Comparison of ENCODE assay signal across 8 cellular contexts in the genomic region with DNA sequence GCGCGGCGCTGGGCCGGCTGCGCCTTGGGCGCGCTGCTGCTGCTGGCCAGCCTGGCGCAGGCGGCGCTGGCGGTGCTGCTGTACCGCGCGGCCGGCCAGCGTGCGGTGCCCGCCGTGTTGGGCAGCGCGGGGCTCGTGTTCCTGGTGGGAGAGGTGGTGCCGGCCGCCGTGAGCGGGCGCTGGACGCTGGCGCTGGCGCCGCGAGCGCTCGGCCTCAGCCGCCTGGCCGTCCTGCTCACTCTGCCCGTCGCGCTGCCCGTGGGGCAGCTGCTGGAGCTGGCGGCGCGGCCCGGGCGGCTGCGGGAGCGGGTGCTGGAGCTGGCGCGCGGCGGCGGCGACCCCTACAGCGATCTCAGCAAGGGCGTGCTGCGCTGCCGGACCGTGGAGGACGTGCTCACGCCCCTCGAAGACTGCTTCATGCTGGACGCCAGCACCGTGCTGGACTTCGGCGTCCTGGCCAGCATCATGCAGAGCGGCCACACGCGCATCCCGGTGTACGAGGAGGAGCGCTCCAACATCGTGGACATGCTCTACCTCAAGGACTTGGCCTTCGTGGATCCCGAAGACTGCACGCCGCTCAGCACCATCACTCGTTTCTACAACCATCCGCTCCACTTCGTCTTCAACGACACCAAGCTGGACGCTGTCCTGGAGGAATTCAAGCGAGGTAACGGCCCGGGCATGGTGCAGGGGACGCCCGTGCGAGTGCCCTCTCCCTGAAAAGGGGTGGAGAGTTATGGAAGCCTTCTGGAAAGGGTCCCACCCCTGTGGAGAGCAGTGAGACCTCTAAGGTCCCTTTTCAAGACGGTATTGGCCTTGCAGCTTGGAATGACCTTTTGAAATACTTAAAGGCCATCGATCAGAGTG. TPM values are rescaled to one million over a fixed set of nuclear protein-coding genes. Genes with fewer than 3 reads are reported as not detected.
DNase-seq lines count a peak whose midpoint lies in the region; ATAC-seq and TF ChIP-seq lines count a peak whose summit lies in the region.

No MANE protein-coding gene starts in this region.

- H3K9me3 ChIP-seq in CD4-positive, alpha-beta memory T cell (ENCODE audit: control insufficient read depth in 1 of 2, low read length in 2 of 2): no peaks in the 10 kb centered on the region
- no peaks in the 10 kb centered on the region for H3K9me3 ChIP-seq in sigmoid colon

- H3K27ac Mint-ChIP-seq in CD4-positive, alpha-beta memory T cell: peak overlapping the region in 5 of 7 donors; percentile 19 to 84 (median 48)
- H3K27ac Mint-ChIP-seq in T-cell: peak overlapping the region; percentile 71 to 78

- H3K36me3 ChIP-seq in CD4-positive, alpha-beta memory T cell (ENCODE audit: insufficient read depth, low read length): peaks cover 9% of the 10 kb centered on the region
- H3K36me3 ChIP-seq in sigmoid colon: no peaks in the 10 kb centered on the region

- TF ChIP-seq CTCF in fibroblast of villous mesenchyme (IDR thresholded peaks at IDR 0.05; ENCODE audit: insufficient read depth, low read depth, low read length) (no peak), sigmoid colon (IDR thresholded peaks at IDR 0.05) (no peak)

- H3K4me3 Mint-ChIP-seq in CD4-positive, alpha-beta memory T cell: peak overlapping the region; percentile 80 to 92 (median 87)
- peak overlapping the region; percentile 84 to 86 (median 85) for H3K4me3 Mint-ChIP-seq in T-cell

- TF ChIP-seq POLR2A in sigmoid colon (IDR thresholded peaks at IDR 0.05): no peak

- POLR2A ChIA-PET in CD4-positive, alpha-beta memory T cell (lab: Charles Lee; ENCODE audit: partially characterized antibody): interaction anchor here (0.8 to 7.6 kb wide), 28 partner anchors 9 to 672 kb away, joined by 3 to 104 read pairs (median 6); a partner anchor contains a TSS
- POLR2A ChIA-PET in T-cell (lab: Charles Lee): interaction anchor here in 1 of 2 donors (0.5 kb wide), 1 partner anchor 43 kb away, joined by 5 read pairs; no protein-coding TSS in a partner anchor

- CTCF ChIA-PET in CD4-positive, alpha-beta memory T cell (lab: Charles Lee; ENCODE audit: partially characterized antibody): interaction anchor here (0.7 to 6.8 kb wide), 15 partner anchors 10 to 142 kb away, joined by 3 to 32 read pairs (median 5); a partner anchor contains a TSS
- CTCF ChIA-PET in T-cell (lab: Charles Lee): interaction anchor here (0.6 to 2.2 kb wide), 6 partner anchors 41 to 146 kb away, joined by 3 to 6 read pairs (median 4); a partner anchor contains a TSS

- no peak for DNase-seq in CD4-positive, alpha-beta memory T cell
- DNase-seq in T-cell (no peak), fibroblast of villous mesenchyme (ENCODE audit: low read depth) (peak; percentile 26), sigmoid colon (no peak), NCI-H187 (lab: John Stamatoyannopoulos, UW) (no peak), middle frontal gyrus (ENCODE audit: extremely low spot score, low spot score) (no peak)
- no peak for DNase-seq in effector CD4-positive, alpha-beta T cell

- H3K27me3 Mint-ChIP-seq in CD4-positive, alpha-beta memory T cell: no peaks in the 10 kb centered on the region
- H3K27me3 Mint-ChIP-seq in T-cell: no peaks in the 10 kb centered on the region

- ATAC-seq in GM21825 (IDR thresholded peaks at IDR 0.05; ENCODE audit: unreplicated experiment) (peak; percentile 2), T-cell (replicated peaks in 1 of 4) (no peak)

- 1 to 5% methylated on average over 89 of the region's 89 CpGs for WGBS in sigmoid colon, 2 donors

- H3K27ac ChIP-seq in CD4-positive, alpha-beta memory T cell (ENCODE audit: low read depth, low read length): peak overlapping the region; percentile 27
- peak overlapping the region; percentile 44 to 96 (median 90) for H3K27ac ChIP-seq in sigmoid colon

- H3K4me1 ChIP-seq in CD4-positive, alpha-beta memory T cell (ENCODE audit: insufficient read depth, low read length): peaks cover 61% of the 10 kb centered on the region
- peaks cover 0 to 58% (median 49%) of the 10 kb centered on the region in 4 donors for H3K4me1 ChIP-seq in sigmoid colon

- H3K36me3 Mint-ChIP-seq in CD4-positive, alpha-beta memory T cell: peaks cover 7 to 37% of the 10 kb centered on the region in 2 donors
- peaks cover 14% of the 10 kb centered on the region for H3K36me3 Mint-ChIP-seq in T-cell

- H3K4me1 Mint-ChIP-seq in CD4-positive, alpha-beta memory T cell: peaks cover 53 to 73% (median 63%) of the 10 kb centered on the region in 4 donors
- peaks cover 63 to 70% (median 67%) of the 10 kb centered on the region in 3 donors for H3K4me1 Mint-ChIP-seq in T-cell

- H3K27me3 ChIP-seq in CD4-positive, alpha-beta memory T cell (ENCODE audit: insufficient read depth, low read length): no peaks in the 10 kb centered on the region
- H3K27me3 ChIP-seq in sigmoid colon: no peaks in the 10 kb centered on the region

- no peaks in the 10 kb centered on the region for H3K9me3 Mint-ChIP-seq in CD4-positive, alpha-beta memory T cell
- H3K9me3 Mint-ChIP-seq in T-cell: no peaks in the 10 kb centered on the region

- peak overlapping the region; percentile 63 to 74 for H3K4me3 ChIP-seq in CD4-positive, alpha-beta memory T cell (ENCODE audit: low read length in 2 of 2)
- H3K4me3 ChIP-seq in fibroblast of villous mesenchyme (ENCODE audit: low read depth, low read length) (peak overlapping the region; percentile 63), sigmoid colon (peak overlapping the region; percentile 45 to 88 (median 62))

- intact Hi-C loops in CD4-positive, alpha-beta memory T cell (cut with micrococcal nuclease): loop anchor here (1.0 to 5.0 kb wide), 9 partner anchors 11 to 295 kb away; a partner anchor contains a TSS
- intact Hi-C loops in sigmoid colon (cut with DNase I): loop anchor here (1.0 to 10.0 kb wide), 6 partner anchors 40 to 296 kb away; a partner anchor contains a TSS

- no peak for TF ChIP-seq EP300 in sigmoid colon (IDR thresholded peaks at IDR 0.05)

RNA-seq across cellular contexts. Expression of a gene that starts 1.0 kb away (rescaled TPM):
- 10 to 100 TPM; 55.1 to 57.4 TPM for total RNA-seq in CD4-positive, alpha-beta memory T cell
- polyA plus RNA-seq in CD4-positive, alpha-beta memory T cell: 10 to 100 TPM in 1 of 2 donors, 1 to 10 TPM in 1; 3.7 to 13.2 TPM
- total RNA-seq in T-cell (10 to 100 TPM; 44.2 to 55.3 (median 48.0) TPM), fibroblast of villous mesenchyme (6.4 and 8.6 TPM in 2 replicates), sigmoid colon (10 to 100 TPM in 3 of 4 donors, 1 to 10 TPM in 1; 8.9 to 16.6 (median 11.8) TPM)
- 10 to 100 TPM in 1 of 3 donors, 1 to 10 TPM in 2; 1.2 to 11.9 (median 1.2) TPM for polyA plus RNA-seq in sigmoid colon

RNA-seq across cellular contexts. Expression of a gene that starts 26.8 kb away (rescaled TPM):
- total RNA-seq in CD4-positive, alpha-beta memory T cell: 10 to 100 TPM; 19.4 to 19.7 TPM
- 1 to 10 TPM in 1 of 2 donors, not detected in 1; 1.5 TPM for polyA plus RNA-seq in CD4-positive, alpha-beta memory T cell
- total RNA-seq in T-cell (10 to 100 TPM; 10.1 to 19.5 (median 16.4) TPM), fibroblast of villous mesenchyme (1.3 TPM in 2 replicates), sigmoid colon (1 to 10 TPM; 1.8 to 5.5 (median 4.2) TPM)
- polyA plus RNA-seq in sigmoid colon: 1 to 10 TPM in 1 of 3 donors, under 1 TPM in 1, not detected in 1; 0.69 to 4.2 TPM

RNA-seq across cellular contexts. Expression of a gene that starts 40.7 kb away (rescaled TPM):
- 10 to 100 TPM; 24.4 to 24.5 TPM for total RNA-seq in CD4-positive, alpha-beta memory T cell
- polyA plus RNA-seq in CD4-positive, alpha-beta memory T cell: 10 to 100 TPM; 18.7 to 42.5 TPM
- total RNA-seq in T-cell: 10 to 100 TPM; 16.9 to 25.0 (median 19.2) TPM
- total RNA-seq in fibroblast of villous mesenchyme: 4.7 and 5.8 TPM in 2 replicates
- 10 to 100 TPM; 11.4 to 34.1 (median 26.1) TPM for total RNA-seq in sigmoid colon
- 10 to 100 TPM; 12.5 to 14.8 (median 12.6) TPM for polyA plus RNA-seq in sigmoid colon

RNA-seq across cellular contexts. Expression of a gene that starts 52.8 kb away (rescaled TPM):
- total RNA-seq in CD4-positive, alpha-beta memory T cell: 10 to 100 TPM; 72.6 to 77.0 TPM
- 1 to 10 TPM; 2.3 to 8.1 TPM for polyA plus RNA-seq in CD4-positive, alpha-beta memory T cell
- 10 to 100 TPM; 36.3 to 89.0 (median 72.3) TPM for total RNA-seq in T-cell
- 16.4 and 22.5 TPM in 2 replicates for total RNA-seq in fibroblast of villous mesenchyme
- total RNA-seq in sigmoid colon: 10 to 100 TPM; 57.1 to 90.1 (median 68.9) TPM
- 10 to 100 TPM in 1 of 3 donors, 1 to 10 TPM in 2; 3.6 to 21.3 (median 7.9) TPM for polyA plus RNA-seq in sigmoid colon

RNA-seq across cellular contexts. Expression of a gene that starts 56.4 kb away (rescaled TPM):
- total RNA-seq in CD4-positive, alpha-beta memory T cell: 1 to 10 TPM; 6.7 to 7.2 TPM
- 1 to 10 TPM in 1 of 2 donors, under 1 TPM in 1; 0.94 to 5.3 TPM for polyA plus RNA-seq in CD4-positive, alpha-beta memory T cell
- 1 to 10 TPM; 5.3 to 9.4 (median 6.4) TPM for total RNA-seq in T-cell
- 3.9 and 5.6 TPM in 2 replicates for total RNA-seq in fibroblast of villous mesenchyme
- 1 to 10 TPM; 2.3 to 6.6 (median 3.4) TPM for total RNA-seq in sigmoid colon
- polyA plus RNA-seq in sigmoid colon: 10 to 100 TPM in 1 of 3 donors, 1 to 10 TPM in 2; 9.0 to 36.7 (median 9.2) TPM
